In the genomic region with DNA sequence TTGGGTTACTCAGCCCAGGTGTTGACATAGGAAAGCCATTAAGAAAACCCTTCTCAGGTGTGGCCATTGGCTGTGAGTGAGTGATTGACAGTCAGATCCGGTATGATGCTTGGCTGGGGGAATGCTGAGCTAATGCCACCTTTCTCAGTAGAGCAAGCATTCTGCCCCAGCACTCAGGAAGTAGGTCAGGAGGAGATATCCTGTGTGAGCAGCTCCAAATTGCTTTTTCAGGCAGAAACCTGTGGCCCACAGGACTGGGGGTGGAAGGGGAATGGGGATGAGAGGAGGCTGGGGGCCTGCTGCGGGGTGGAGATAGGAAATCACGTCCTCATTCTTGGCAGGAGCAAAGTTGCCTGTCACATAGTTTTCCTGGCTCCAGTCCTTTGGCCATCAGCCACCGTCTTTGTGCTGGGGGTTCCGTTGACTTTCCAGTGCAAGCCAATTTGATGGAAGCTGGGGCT, we compare ENCODE assay signal across 11 cellular contexts. TPM values are rescaled to one million over a fixed set of nuclear protein-coding genes. Genes with fewer than 3 reads are reported as not detected.
DNase-seq lines count a peak whose midpoint lies in the region; ATAC-seq, FAIRE-seq and TF ChIP-seq lines count a peak whose summit lies in the region.
"Had no signal": no experiment of that assay in that cellular context is flagged by ENCODE, and none has a peak within 500 bp of the region (broad histone marks: within the 10 kb centered on the region; RNA-seq: fewer than 3 reads in every experiment).

No MANE protein-coding gene starts in this region.

- H3K4me1 ChIP-seq in mammary epithelial cell (ENCODE audit: insufficient read depth, low read length) = peaks cover 8% of the 10 kb centered on the region
- no peaks in the 10 kb centered on the region for H3K4me1 ChIP-seq in breast epithelium
- H3K4me1 ChIP-seq in HepG2 (ENCODE audit: insufficient read depth, low read length) = peaks cover 54% of the 10 kb centered on the region

- CTCF ChIA-PET in mammary epithelial cell (lab: Charles Lee; ENCODE audit: low non-redundant PET) (no interaction called here), HepG2 (lab: Yijun Ruan, JAX; ENCODE audit: low intra/inter-chr PET ratio, low total read pairs) (no interaction called here)

- H4K20me1 ChIP-seq in mammary epithelial cell (ENCODE audit: insufficient read depth, low read length) = no peaks in the 10 kb centered on the region
- H4K20me1 ChIP-seq in HepG2 (ENCODE audit: insufficient read depth, low read length) = no peaks in the 10 kb centered on the region

- 35% methylated on average over 5 of the region's 5 CpGs for WGBS in mammary epithelial cell (ENCODE audit: low coverage, missing lambda C conversion rate)
- 56% methylated on average over 5 of the region's 5 CpGs for WGBS in HepG2 (ENCODE audit: low lambda C conversion rate)

- H3K79me2 ChIP-seq in mammary epithelial cell (ENCODE audit: insufficient read depth, low read length) = no peaks in the 10 kb centered on the region
- H3K79me2 ChIP-seq in HepG2 (ENCODE audit: insufficient read depth, low read length) = no peaks in the 10 kb centered on the region

- TF ChIP-seq POLR2A in breast epithelium (IDR thresholded peaks at IDR 0.05) = no peak
- no peak for TF ChIP-seq POLR2A in HepG2 (IDR thresholded peaks at IDR 0.05; ENCODE audit: insufficient read depth in 1 of 2, low read depth in 2 of 2, low read length in 2 of 2)

- no peak for TF ChIP-seq EP300 in HepG2 (IDR thresholded peaks at IDR 0.05; ENCODE audit: low read depth in 2 of 2, low read length in 2 of 2)
- TF ChIP-seq EP300 in HepG2 (CRISPR knock-in tag; IDR thresholded peaks at IDR 0.05; ENCODE audit: borderline replicate concordance) = no peak

- TF ChIP-seq CTCF in mammary epithelial cell (conservative IDR thresholded peaks at IDR 0.05 in 1 of 2, IDR thresholded peaks at IDR 0.05 in 1 of 2; ENCODE audit: extremely low read depth in 1 of 2, insufficient read depth in 1 of 2, low read depth in 1 of 2, low read length in 2 of 2) (no peak), breast epithelium (IDR thresholded peaks at IDR 0.05) (no peak), HepG2 (CRISPR knock-in tag; IDR thresholded peaks at IDR 0.05) (no peak), foreskin fibroblast (IDR thresholded peaks at IDR 0.05; ENCODE audit: low read depth, low read length) (no peak)

- no peak for FAIRE-seq in HepG2 (lab: Jason Lieb, UNC)

- intact Hi-C loops in mammary epithelial cell (cut with micrococcal nuclease) = no loop called here
- intact Hi-C loops in breast epithelium (cut with DNase I; ENCODE audit: low total_unique reads) = no loop called here
- intact Hi-C loops in HepG2 (cut with micrococcal nuclease; ENCODE audit: unreplicated experiment) = no loop called here

- BruUV-seq in mammary epithelial cell (replicated peaks; lab: Mats Ljungman, UMichigan) = no TSS peak
- BruUV-seq in HepG2 (replicated peaks; lab: Mats Ljungman, UMichigan) = no TSS peak

- H3K4me3 ChIP-seq in mammary epithelial cell (replicated peaks in 1 of 3; ENCODE audit: insufficient read depth in 1 of 3, low read depth in 2 of 3, low read length in 3 of 3) (no peak overlapping the region), breast epithelium (no peak overlapping the region), HepG2 (replicated peaks in 1 of 3; ENCODE audit: insufficient read depth in 1 of 3, low read depth in 2 of 3, low read length in 3 of 3) (no peak overlapping the region), foreskin fibroblast (ENCODE audit: low read depth in 1 of 2, low read length in 2 of 2) (no peak overlapping the region)
- H3K4me3 ChIP-seq: body of pancreas had no signal

- H3K27ac ChIP-seq in mammary epithelial cell (ENCODE audit: insufficient read depth, low read depth, low read length) = no peak overlapping the region
- peak overlapping the region in 1 of 2 donors; percentile 45 for H3K27ac ChIP-seq in breast epithelium
- H3K27ac ChIP-seq in HepG2 (ENCODE audit: extremely low read length, insufficient read depth, low read length) = no peak overlapping the region
- H3K27ac ChIP-seq: body of pancreas had no signal

- H2AFZ ChIP-seq in mammary epithelial cell (ENCODE audit: low read depth, low read length) = peak overlapping the region; percentile 40
- H2AFZ ChIP-seq in HepG2 (ENCODE audit: low read length) = no peak overlapping the region

- no peaks in the 10 kb centered on the region for H3K36me3 ChIP-seq in mammary epithelial cell (ENCODE audit: insufficient read depth, low read length)
- no peaks in the 10 kb centered on the region for H3K36me3 ChIP-seq in breast epithelium
- no peaks in the 10 kb centered on the region for H3K36me3 ChIP-seq in HepG2 (replicated peaks in 1 of 2; ENCODE audit: control insufficient read depth in 1 of 2, insufficient read depth in 2 of 2, low read length in 2 of 2)

- H3K4me2 ChIP-seq in mammary epithelial cell (ENCODE audit: insufficient read depth, low read depth, low read length) (no peak overlapping the region), HepG2 (ENCODE audit: low read depth, low read length) (no peak overlapping the region)

- no peaks in the 10 kb centered on the region for H3K9me3 ChIP-seq in mammary epithelial cell (replicated peaks; ENCODE audit: insufficient read depth, low read length)
- H3K9me3 ChIP-seq in breast epithelium = no peaks in the 10 kb centered on the region
- no peaks in the 10 kb centered on the region for H3K9me3 ChIP-seq in HepG2 (ENCODE audit: low read length)
- H3K9me3 ChIP-seq: body of pancreas had no signal

- H3K9ac ChIP-seq in mammary epithelial cell (ENCODE audit: insufficient read depth, low read length) (no peak overlapping the region), HepG2 (ENCODE audit: insufficient read depth, low read depth, low read length) (no peak overlapping the region)

- dilution Hi-C loops in mammary epithelial cell (cut with HindIII; ENCODE audit: low sequenced_read_pairs) = no loop called here

- ATAC-seq in HepG2 (no peak), GM18858 (IDR thresholded peaks at IDR 0.05; ENCODE audit: unreplicated experiment) (no peak)
- ATAC-seq: body of pancreas had no signal

- TF ChIP-seq RAD21 in HepG2 (CRISPR knock-in tag; IDR thresholded peaks at IDR 0.05) = no peak

- DNase-seq in mammary epithelial cell (peak; percentile 64), breast epithelium (ENCODE audit: low spot score in 2 of 2) (no peak), dermis microvascular lymphatic vessel endothelial cell (ENCODE audit: low read depth in 2 of 2) (peak; percentile 94 to 95), HepG2 (ENCODE audit: low spot score) (no peak), ureter (ENCODE audit: low spot score) (peak; percentile 52), foreskin fibroblast (no peak), superior temporal gyrus (ENCODE audit: extremely low spot score) (no peak)
- DNase-seq: activated CD4-positive, alpha-beta T cell treated with anti-CD3 and anti-CD28 coated beads, Interleukin-2, amount 50 U/mL, for 1 hour; NCI-H1105 had no signal

- in situ Hi-C loops in mammary epithelial cell (cut with MboI; ENCODE audit: low sequenced_read_pairs in 2 of 2) (no loop called here), HepG2 (cut with HindIII; ENCODE audit: extremely low pct_ligation_motif_present, low pct_unique_long_range_greater_than_20kb) (no loop called here)

- no peaks in the 10 kb centered on the region for H3K27me3 ChIP-seq in mammary epithelial cell (ENCODE audit: insufficient read depth, low read length)
- no peaks in the 10 kb centered on the region for H3K27me3 ChIP-seq in breast epithelium
- no peaks in the 10 kb centered on the region for H3K27me3 ChIP-seq in HepG2 (ENCODE audit: control insufficient read depth in 1 of 2, insufficient read depth in 2 of 2, low read length in 2 of 2)
- H3K27me3 ChIP-seq: body of pancreas had no signal

- POLR2A ChIA-PET in HepG2 (lab: Yijun Ruan, JAX) = no interaction called here

TF ChIP-seq in HepG2, 621 proteins besides CTCF, POLR2A, EP300 and RAD21:
- TF ChIP-seq ZNF672 (CRISPR knock-in tag; IDR thresholded peaks at IDR 0.05) = no peak
- TF ChIP-seq, protein P1, sequence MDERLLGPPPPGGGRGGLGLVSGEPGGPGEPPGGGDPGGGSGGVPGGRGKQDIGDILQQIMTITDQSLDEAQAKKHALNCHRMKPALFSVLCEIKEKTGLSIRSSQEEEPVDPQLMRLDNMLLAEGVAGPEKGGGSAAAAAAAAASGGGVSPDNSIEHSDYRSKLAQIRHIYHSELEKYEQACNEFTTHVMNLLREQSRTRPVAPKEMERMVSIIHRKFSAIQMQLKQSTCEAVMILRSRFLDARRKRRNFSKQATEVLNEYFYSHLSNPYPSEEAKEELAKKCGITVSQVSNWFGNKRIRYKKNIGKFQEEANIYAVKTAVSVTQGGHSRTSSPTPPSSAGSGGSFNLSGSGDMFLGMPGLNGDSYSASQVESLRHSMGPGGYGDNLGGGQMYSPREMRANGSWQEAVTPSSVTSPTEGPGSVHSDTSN (CRISPR knock-in tag; IDR thresholded peaks at IDR 0.05) = peak; percentile 51

RNA-seq across cellular contexts. Expression of a gene that starts 55.7 kb away (rescaled TPM):
- total RNA-seq in mammary epithelial cell (under 1 TPM in 1 of 2 donors, not detected in 1; 0.17 TPM), breast epithelium (10 to 100 TPM in 1 of 3 donors, 1 to 10 TPM in 2; 6.3 to 17.0 (median 6.9) TPM), dermis microvascular lymphatic vessel endothelial cell (2.4 and 3.0 TPM in 2 replicates), HepG2 (2016; rRNA removed; fragmentation: Illumina TruSeq; extraction: Trizol) (0.62 and 0.94 TPM in 2 replicates), ureter (4.9 TPM)
- polyA plus RNA-seq in mammary epithelial cell (0.12 TPM), HepG2 (2011; rRNA removed) (3.8 and 5.4 TPM in 2 replicates)
- polyA minus RNA-seq in mammary epithelial cell = not detected
- total RNA-seq in HepG2 (2016; cell fraction: cytosol; rRNA removed; fragmentation: Illumina TruSeq; extraction: Trizol; ENCODE audit: low read depth) = 0.51 TPM in 1 of 2 replicates, not detected in the other
- 0.34 and 0.56 TPM in 2 replicates for total RNA-seq in HepG2 (2016; cell fraction: insoluble cytoplasmic fraction; rRNA removed; fragmentation: Illumina TruSeq; extraction: Trizol)
- total RNA-seq in HepG2 (2016; cell fraction: membrane; rRNA removed; fragmentation: Illumina TruSeq; extraction: Trizol) = 0.31 and 0.34 TPM in 2 replicates
- 1.0 TPM in 1 of 2 replicates, not detected in the other for total RNA-seq in HepG2 (2016; cell fraction: nucleus; rRNA removed; fragmentation: Illumina TruSeq; extraction: Trizol)
- polyA plus RNA-seq in HepG2 (2011; cell fraction: cytosol; rRNA removed) = 5.5 and 5.9 TPM in 2 replicates
- 3.4 and 3.9 TPM in 2 replicates for polyA plus RNA-seq in HepG2 (2011; cell fraction: nucleus; rRNA removed)
- 4.9 and 6.3 TPM in 2 replicates for polyA plus RNA-seq in HepG2 (2012)
- 0.87 and 0.95 TPM in 2 replicates for polyA plus RNA-seq in HepG2 (2016; cell fraction: cytosol; fragmentation: Illumina TruSeq; extraction: Trizol; ENCODE audit: low read depth)
- polyA plus RNA-seq in HepG2 (2016; cell fraction: insoluble cytoplasmic fraction; fragmentation: Illumina TruSeq; extraction: Trizol; ENCODE audit: low read depth) = 0.94 and 1.3 TPM in 2 replicates
- polyA plus RNA-seq in HepG2 (2016; cell fraction: membrane; fragmentation: Illumina TruSeq; extraction: Trizol; ENCODE audit: low read depth) = 0.98 and 1.2 TPM in 2 replicates
- polyA plus RNA-seq in HepG2 (2016; cell fraction: nucleus; fragmentation: Illumina TruSeq; extraction: Trizol; ENCODE audit: insufficient read depth, low read depth) = 0.83 TPM in 2 replicates
- 7.4 and 19.5 TPM in 2 replicates for polyA minus RNA-seq in HepG2 (2011; rRNA and poly(A)+ RNA removed; ENCODE audit: low replicate concordance)
- 1.1 and 2.0 TPM in 2 replicates for polyA minus RNA-seq in HepG2 (2011; cell fraction: cytosol; rRNA and poly(A)+ RNA removed)
- polyA minus RNA-seq in HepG2 (2011; cell fraction: nucleus; rRNA and poly(A)+ RNA removed) = 0.64 and 1.6 TPM in 2 replicates

Comparison
In these comparisons a context has a peak if more than half of its experiments do, and no peak if none do; other contexts are left out.
1. DNase-seq: peak in mammary epithelial cell (single experiment), dermis microvascular lymphatic vessel endothelial cell (2 of 2) and ureter (single experiment); none in breast epithelium (0 of 2), HepG2 (single experiment), foreskin fibroblast (0 of 2) and superior temporal gyrus (single experiment).